Comparison of ENCODE assay signal across 13 cellular contexts in genomic region chr20:31544600-31544999, GRCh38. TPM values are rescaled to one million over a fixed set of nuclear protein-coding genes. Genes with fewer than 3 reads are reported as not detected.
DNase-seq lines count a peak whose midpoint lies in the region; ATAC-seq and TF ChIP-seq lines count a peak whose summit lies in the region.
"Had no signal": no experiment of that assay in that cellular context is flagged by ENCODE, and none has a peak within 500 bp of the region (broad histone marks: within the 10 kb centered on the region; RNA-seq: fewer than 3 reads in every experiment).

No MANE protein-coding gene starts in this region.

- H3K36me3 Mint-ChIP-seq in activated CD4-positive, alpha-beta T cell treated with anti-CD3 and anti-CD28 coated beads, Interleukin-2, amount 10 ng/mL, durations not matched to agents 24 days and 14 days (ENCODE audit: low read depth): peaks cover 55% of the 10 kb centered on the region
- peaks cover 62% of the 10 kb centered on the region for H3K36me3 Mint-ChIP-seq in activated CD4-positive, alpha-beta memory T cell treated with anti-CD3 and anti-CD28 coated beads, Interleukin-2, amount 10 ng/mL, durations not matched to agents 7 days and 5 days (ENCODE audit: low read depth)
- peaks cover 28% of the 10 kb centered on the region for H3K36me3 Mint-ChIP-seq in T-cell

- POLR2A ChIA-PET in activated CD4-positive, alpha-beta memory T cell treated with anti-CD3 and anti-CD28 coated beads, Interleukin-2, amount 10 ng/mL, durations not matched to agents 7 days and 5 days (lab: Charles Lee): interaction anchor here (1.1 to 1.5 kb wide), 2 partner anchors 19 to 28 kb away, joined by 3 to 5 read pairs; no protein-coding TSS in a partner anchor
- POLR2A ChIA-PET in T-cell (lab: Charles Lee): no interaction called here

- no peak for ATAC-seq in T-cell (replicated peaks in 1 of 4)
- ATAC-seq in GM21423 (IDR thresholded peaks at IDR 0.05; ENCODE audit: unreplicated experiment): no peak

- H3K9me3 ChIP-seq in fibroblast of lung (ENCODE audit: control insufficient read depth, insufficient read depth, low read depth, low read length): no peaks in the 10 kb centered on the region
- H3K9me3 ChIP-seq in skeletal muscle satellite cell (replicated peaks; ENCODE audit: low read length): no peaks in the 10 kb centered on the region
- H3K9me3 ChIP-seq: spleen had no signal

- DNase-seq in activated CD4-positive, alpha-beta T cell treated with anti-CD3 and anti-CD28 coated beads, Interleukin-2, amount 10 ng/mL, durations not matched to agents 24 days and 14 days: no peak
- no peak for DNase-seq in activated CD4-positive, alpha-beta T cell treated with anti-CD3 and anti-CD28 coated beads, Interleukin-2, amount 50 U/mL, for 1 hour
- DNase-seq in activated CD4-positive, alpha-beta memory T cell treated with anti-CD3 and anti-CD28 coated beads, Interleukin-2, amount 10 ng/mL, durations not matched to agents 7 days and 5 days: no peak
- DNase-seq in fibroblast of lung (ENCODE audit: low read depth in 2 of 2) (no peak), T-cell (no peak), OCI-M1 (lab: John Stamatoyannopoulos, UW) (no peak)
- DNase-seq: activated CD8-positive, alpha-beta memory T cell treated with anti-CD3 and anti-CD28 coated beads for 24 hours; effector CD4-positive, alpha-beta T cell; NCI-H2171 treated with DMSO at 0.1 percent for 48 hours; spleen; T-helper 9 cell had no signal

- H4K20me1 ChIP-seq in fibroblast of lung (ENCODE audit: control insufficient read depth, extremely low read depth, insufficient read depth, low read length): no peaks in the 10 kb centered on the region

- H3K4me3 ChIP-seq in fibroblast of lung (replicated peaks in 1 of 4; ENCODE audit: control extremely low read depth in 1 of 4, insufficient read depth in 1 of 4, low read depth in 3 of 4, low read length in 4 of 4) (no peak overlapping the region), skeletal muscle satellite cell (ENCODE audit: low read length) (no peak overlapping the region)
- H3K4me3 ChIP-seq: spleen had no signal

- H3K36me3 ChIP-seq in fibroblast of lung (ENCODE audit: control insufficient read depth, insufficient read depth, low read length) (peaks cover 16% of the 10 kb centered on the region), skeletal muscle satellite cell (ENCODE audit: insufficient read depth, low read length) (peaks cover 66% of the 10 kb centered on the region)

- peak overlapping the region; percentile 75 for H3K27ac Mint-ChIP-seq in activated CD4-positive, alpha-beta T cell treated with anti-CD3 and anti-CD28 coated beads, Interleukin-2, amount 10 ng/mL, durations not matched to agents 24 days and 14 days
- peak overlapping the region; percentile 55 for H3K27ac Mint-ChIP-seq in activated CD4-positive, alpha-beta memory T cell treated with anti-CD3 and anti-CD28 coated beads, Interleukin-2, amount 10 ng/mL, durations not matched to agents 7 days and 5 days
- no peak overlapping the region for H3K27ac Mint-ChIP-seq in T-cell

- H3K79me2 ChIP-seq in fibroblast of lung (ENCODE audit: control insufficient read depth, insufficient read depth, low read length): peaks cover 28% of the 10 kb centered on the region

- H3K4me3 Mint-ChIP-seq in activated CD4-positive, alpha-beta T cell treated with anti-CD3 and anti-CD28 coated beads, Interleukin-2, amount 10 ng/mL, durations not matched to agents 24 days and 14 days: no peak overlapping the region
- no peak overlapping the region for H3K4me3 Mint-ChIP-seq in activated CD4-positive, alpha-beta memory T cell treated with anti-CD3 and anti-CD28 coated beads, Interleukin-2, amount 10 ng/mL, durations not matched to agents 7 days and 5 days
- no peak overlapping the region for H3K4me3 Mint-ChIP-seq in T-cell

- H3K9me3 Mint-ChIP-seq in activated CD4-positive, alpha-beta T cell treated with anti-CD3 and anti-CD28 coated beads, Interleukin-2, amount 10 ng/mL, durations not matched to agents 24 days and 14 days: no peaks in the 10 kb centered on the region
- H3K9me3 Mint-ChIP-seq in activated CD4-positive, alpha-beta memory T cell treated with anti-CD3 and anti-CD28 coated beads, Interleukin-2, amount 10 ng/mL, durations not matched to agents 7 days and 5 days: no peaks in the 10 kb centered on the region
- no peaks in the 10 kb centered on the region for H3K9me3 Mint-ChIP-seq in T-cell

- no peak overlapping the region for H2AFZ ChIP-seq in fibroblast of lung (ENCODE audit: low read length)

- no peaks in the 10 kb centered on the region for H3K27me3 Mint-ChIP-seq in activated CD4-positive, alpha-beta T cell treated with anti-CD3 and anti-CD28 coated beads, Interleukin-2, amount 10 ng/mL, durations not matched to agents 24 days and 14 days
- H3K27me3 Mint-ChIP-seq in activated CD4-positive, alpha-beta memory T cell treated with anti-CD3 and anti-CD28 coated beads, Interleukin-2, amount 10 ng/mL, durations not matched to agents 7 days and 5 days: no peaks in the 10 kb centered on the region
- H3K27me3 Mint-ChIP-seq in T-cell: no peaks in the 10 kb centered on the region

- CTCF ChIA-PET in activated CD4-positive, alpha-beta memory T cell treated with anti-CD3 and anti-CD28 coated beads, Interleukin-2, amount 10 ng/mL, durations not matched to agents 7 days and 5 days (lab: Charles Lee): interaction anchor here (0.9 to 14.4 kb wide), 2 partner anchors 9 to 16 kb away, joined by 3 to 103 read pairs; no protein-coding TSS in a partner anchor
- CTCF ChIA-PET in T-cell (lab: Charles Lee): no interaction called here

- TF ChIP-seq CTCF in fibroblast of lung (conservative IDR thresholded peaks at IDR 0.05 in 1 of 2, IDR thresholded peaks at IDR 0.05 in 1 of 2; ENCODE audit: low read depth in 1 of 2, low read length in 2 of 2): no peak

- peak overlapping the region; percentile 89 for H3K27ac ChIP-seq in fibroblast of lung (ENCODE audit: insufficient read depth, low read length)

- intact Hi-C loops in activated CD4-positive, alpha-beta T cell treated with anti-CD3 and anti-CD28 coated beads, Interleukin-2, amount 10 ng/mL, durations not matched to agents 24 days and 14 days (cut with micrococcal nuclease): no loop called here

- H3K4me1 ChIP-seq in fibroblast of lung (ENCODE audit: control insufficient read depth, extremely low read depth, insufficient read depth, low read length): peaks cover 22% of the 10 kb centered on the region
- H3K4me1 ChIP-seq in skeletal muscle satellite cell (ENCODE audit: control insufficient read depth, insufficient read depth, low read length): peaks cover 51% of the 10 kb centered on the region

- H3K4me2 ChIP-seq in fibroblast of lung (ENCODE audit: extremely low read depth, insufficient read depth, low read length): peak overlapping the region; percentile 32
- H3K4me2 ChIP-seq in skeletal muscle satellite cell (ENCODE audit: low read length): no peak overlapping the region

- no peak overlapping the region for H3K9ac ChIP-seq in fibroblast of lung (ENCODE audit: insufficient read depth, low read length)
- H3K9ac ChIP-seq in skeletal muscle satellite cell (ENCODE audit: low read depth, low read length): peak overlapping the region; percentile 21

- peaks cover 33% of the 10 kb centered on the region for H3K4me1 Mint-ChIP-seq in activated CD4-positive, alpha-beta T cell treated with anti-CD3 and anti-CD28 coated beads, Interleukin-2, amount 10 ng/mL, durations not matched to agents 24 days and 14 days
- peaks cover 60% of the 10 kb centered on the region for H3K4me1 Mint-ChIP-seq in activated CD4-positive, alpha-beta memory T cell treated with anti-CD3 and anti-CD28 coated beads, Interleukin-2, amount 10 ng/mL, durations not matched to agents 7 days and 5 days
- H3K4me1 Mint-ChIP-seq in T-cell: peaks cover 19 to 33% (median 31%) of the 10 kb centered on the region in 3 donors

- H3K27me3 ChIP-seq in fibroblast of lung (ENCODE audit: control insufficient read depth, insufficient read depth, low read length) (no peaks in the 10 kb centered on the region), skeletal muscle satellite cell (ENCODE audit: control insufficient read depth, insufficient read depth, low read length) (no peaks in the 10 kb centered on the region)
- H3K27me3 ChIP-seq: spleen had no signal

RNA-seq across cellular contexts. Expression of gene HM13, which starts 30.4 kb away (rescaled TPM):
- total RNA-seq in activated CD4-positive, alpha-beta T cell treated with anti-CD3 and anti-CD28 coated beads, Interleukin-2, amount 10 ng/mL, durations not matched to agents 24 days and 14 days: 181 and 193 TPM in 2 replicates
- total RNA-seq in activated CD4-positive, alpha-beta memory T cell treated with anti-CD3 and anti-CD28 coated beads, Interleukin-2, amount 10 ng/mL, durations not matched to agents 7 days and 5 days: 100 to 1,000 TPM; 162 to 165 TPM
- total RNA-seq in fibroblast of lung (41.9 and 52.5 TPM in 2 replicates), T-cell (100 to 1,000 TPM; 108 to 149 (median 140) TPM)
- polyA plus RNA-seq in fibroblast of lung: 153 and 157 TPM in 2 replicates
- 181 and 201 TPM in 2 replicates for polyA plus RNA-seq in fibroblast of lung (2012)
- 328 and 338 TPM in 2 replicates for polyA minus RNA-seq in fibroblast of lung (ENCODE audit: low replicate concordance)
- total RNA-seq in skeletal muscle satellite cell (2012; rRNA removed): 96.8 and 131 TPM in 2 replicates

Comparison
In these comparisons a context has a peak if more than half of its experiments do, and no peak if none do; other contexts are left out.
1. H3K27ac Mint-ChIP-seq: peak in activated CD4-positive, alpha-beta T cell treated with anti-CD3 and anti-CD28 coated beads, Interleukin-2, amount 10 ng/mL, durations not matched to agents 24 days and 14 days (single experiment) and activated CD4-positive, alpha-beta memory T cell treated with anti-CD3 and anti-CD28 coated beads, Interleukin-2, amount 10 ng/mL, durations not matched to agents 7 days and 5 days (single experiment); none in T-cell (0 of 2).